ENCODE assay signal across 9 cellular contexts in genomic region chr15:89654311-89654761, GRCh38. TPM values are rescaled to one million over a fixed set of nuclear protein-coding genes. Genes with fewer than 3 reads are reported as not detected.
DNase-seq lines count a peak whose midpoint lies in the region; ATAC-seq and TF ChIP-seq lines count a peak whose summit lies in the region.
"Had no signal": no experiment of that assay in that cellular context is flagged by ENCODE, and none has a peak within 500 bp of the region (broad histone marks: within the 10 kb centered on the region; RNA-seq: fewer than 3 reads in every experiment).

No MANE protein-coding gene starts in this region.

- H3K9ac ChIP-seq in liver (ENCODE audit: low read depth in 1 of 2, low read length in 2 of 2) = no peak overlapping the region

- peaks cover 0 to 10% (median 7%) of the 10 kb centered on the region in 4 donors for H3K4me1 ChIP-seq in liver (ENCODE audit: control insufficient read depth in 4 of 4, insufficient read depth in 4 of 4, low read length in 3 of 4)

- H3K9me3 ChIP-seq in liver (ENCODE audit: control insufficient read depth in 4 of 4, low read length in 3 of 4) = no peaks in the 10 kb centered on the region

- H3K4me3 ChIP-seq in astrocyte of the cerebellum (ENCODE audit: low read depth, low read length) (peak overlapping the region; percentile 76), liver (ENCODE audit: low read depth in 1 of 3, low read length in 3 of 3) (peak overlapping the region in 2 of 3 donors; percentile 46 to 48)

- no peaks in the 10 kb centered on the region for H3K36me3 ChIP-seq in liver (ENCODE audit: control insufficient read depth in 4 of 4, insufficient read depth in 3 of 4, low read depth in 1 of 4, low read length in 3 of 4)

- no peaks in the 10 kb centered on the region for H3K9me3 Mint-ChIP-seq in activated T-cell treated with anti-CD3 and anti-CD28 coated beads, Interleukin-2, amount 50 U/mL, for 4 hours
- no peaks in the 10 kb centered on the region for H3K9me3 Mint-ChIP-seq in type B pancreatic cell

- no peak overlapping the region for H3K27ac ChIP-seq in liver (ENCODE audit: low read depth in 1 of 2, low read length in 2 of 2)

- 69% methylated on average over 13 of the region's 13 CpGs for WGBS in liver

- peaks cover 11% of the 10 kb centered on the region for H3K4me1 Mint-ChIP-seq in activated T-cell treated with anti-CD3 and anti-CD28 coated beads, Interleukin-2, amount 50 U/mL, for 4 hours (ENCODE audit: low read depth)
- H3K4me1 Mint-ChIP-seq in type B pancreatic cell (ENCODE audit: unreplicated experiment) = peaks cover 13% of the 10 kb centered on the region

- DNase-seq in activated T-cell treated with anti-CD3 and anti-CD28 coated beads, Interleukin-2, amount 50 U/mL, for 4 hours = no peak
- no peak for DNase-seq in activated T-cell treated with anti-CD3 and anti-CD28 coated beads for 4 hours
- DNase-seq in astrocyte of the cerebellum (ENCODE audit: low read depth) = no peak
- no peak for DNase-seq in type B pancreatic cell (ENCODE audit: extremely low spot score, unreplicated experiment)
- DNase-seq in activated gamma-delta T cell treated with Interleukin-2 at 50 U/mL for 16 hours = no peak
- DNase-seq in NCI-H2171 treated with DMSO at 0.1 percent for 48 hours (lab: John Stamatoyannopoulos, UW) = no peak
- no peak for DNase-seq in activated CD4-positive, CD25-positive, alpha-beta regulatory T cell (lab: John Stamatoyannopoulos, UW)
- DNase-seq: NCI-H2107 had no signal

- in situ Hi-C loops in astrocyte of the cerebellum (cut with HindIII; ENCODE audit: low sequenced_read_pairs) = no loop called here

- H3K27me3 Mint-ChIP-seq in activated T-cell treated with anti-CD3 and anti-CD28 coated beads, Interleukin-2, amount 50 U/mL, for 4 hours (ENCODE audit: low read depth) = peaks cover 46% of the 10 kb centered on the region
- H3K27me3 Mint-ChIP-seq in type B pancreatic cell = peaks cover 11% of the 10 kb centered on the region

- H3K27ac Mint-ChIP-seq in type B pancreatic cell = peak overlapping the region; percentile 62

- no peaks in the 10 kb centered on the region for H3K27me3 ChIP-seq in liver (ENCODE audit: control insufficient read depth in 4 of 4, insufficient read depth in 4 of 4, low read length in 3 of 4)

- no peak for TF ChIP-seq CTCF in astrocyte of the cerebellum (IDR thresholded peaks at IDR 0.05; ENCODE audit: low read depth, low read length, missing control alignments)
- TF ChIP-seq CTCF in liver (IDR thresholded peaks at IDR 0.05; ENCODE audit: low read depth, low read length, missing input control) = no peak
- TF ChIP-seq CTCF in type B pancreatic cell (conservative IDR thresholded peaks at IDR 0.05) = no peak

- ATAC-seq in activated T-cell treated with anti-CD3 and anti-CD28 coated beads, Interleukin-2, amount 50 U/mL, for 4 hours = no peak

- TF ChIP-seq RAD21 in liver (IDR thresholded peaks at IDR 0.05) = no peak

- no peaks in the 10 kb centered on the region for H3K36me3 Mint-ChIP-seq in activated T-cell treated with anti-CD3 and anti-CD28 coated beads, Interleukin-2, amount 50 U/mL, for 4 hours (ENCODE audit: insufficient read depth)
- H3K36me3 Mint-ChIP-seq in type B pancreatic cell = peaks cover 3% of the 10 kb centered on the region

- H3K4me3 Mint-ChIP-seq in activated T-cell treated with anti-CD3 and anti-CD28 coated beads, Interleukin-2, amount 50 U/mL, for 4 hours = peak overlapping the region; percentile 57
- peak overlapping the region; percentile 86 for H3K4me3 Mint-ChIP-seq in type B pancreatic cell

TF ChIP-seq in liver, 16 proteins besides CTCF, POLR2A, EP300 and RAD21:
- TF ChIP-seq ATF3 (IDR thresholded peaks at IDR 0.05) (no peak), GABPA (IDR thresholded peaks at IDR 0.05 in 1 of 2, conservative IDR thresholded peaks at IDR 0.05 in 1 of 2) (no peak), RXRA (IDR thresholded peaks at IDR 0.05) (no peak), HNF4A (conservative IDR thresholded peaks at IDR 0.05) (no peak), TAF1 (conservative IDR thresholded peaks at IDR 0.05) (no peak), FOXA1 (IDR thresholded peaks at IDR 0.05) (no peak), EGR1 (IDR thresholded peaks at IDR 0.05; ENCODE audit: low read depth in 2 of 2) (no peak), SP1 (IDR thresholded peaks at IDR 0.05) (no peak), FOXA2 (IDR thresholded peaks at IDR 0.05) (no peak), HNF4G (IDR thresholded peaks at IDR 0.05) (no peak), NR2F2 (IDR thresholded peaks at IDR 0.05) (no peak), MAX (IDR thresholded peaks at IDR 0.05) (no peak), JUND (IDR thresholded peaks at IDR 0.05) (no peak), ZBTB33 (IDR thresholded peaks at IDR 0.05) (no peak), YY1 (IDR thresholded peaks at IDR 0.05) (no peak), REST (IDR thresholded peaks at IDR 0.05) (no peak)

RNA-seq across cellular contexts. Expression of gene KIF7, which starts 0.9 kb away (rescaled TPM):
- total RNA-seq in activated T-cell treated with anti-CD3 and anti-CD28 coated beads, Interleukin-2, amount 50 U/mL, for 4 hours = 1 to 10 TPM; 2.2 to 3.2 (median 2.6) TPM
- total RNA-seq in liver (1 to 10 TPM; 1.0 to 1.3 TPM), type B pancreatic cell (ENCODE audit: low replicate concordance) (5.5 and 15.5 TPM in 2 replicates)
- under 1 TPM; 0.04 to 0.44 TPM for polyA plus RNA-seq in liver

RNA-seq across cellular contexts. Expression of gene PLIN1, which starts 24.8 kb away (rescaled TPM):
- under 1 TPM in 2 of 3 donors, not detected in 1; 0.13 to 0.45 TPM for total RNA-seq in activated T-cell treated with anti-CD3 and anti-CD28 coated beads, Interleukin-2, amount 50 U/mL, for 4 hours
- total RNA-seq in liver (10 to 100 TPM; 10.8 to 46.0 TPM), type B pancreatic cell (ENCODE audit: low replicate concordance) (0.55 and 0.58 TPM in 2 replicates)
- 10 to 100 TPM; 10.2 to 15.8 TPM for polyA plus RNA-seq in liver

RNA-seq across cellular contexts. Expression of gene PEX11A, which starts 36.2 kb away (rescaled TPM):
- total RNA-seq in activated T-cell treated with anti-CD3 and anti-CD28 coated beads, Interleukin-2, amount 50 U/mL, for 4 hours = 1 to 10 TPM; 1.0 to 1.8 (median 1.4) TPM
- total RNA-seq in liver (10 to 100 TPM in 1 of 2 donors, 1 to 10 TPM in 1; 6.6 to 47.9 TPM), type B pancreatic cell (ENCODE audit: low replicate concordance) (8.5 and 8.8 TPM in 2 replicates)
- polyA plus RNA-seq in liver = 10 to 100 TPM; 17.3 to 31.3 TPM

RNA-seq across cellular contexts. Expression of gene WDR93, which starts 36.3 kb away (rescaled TPM):
- not detected for total RNA-seq in activated T-cell treated with anti-CD3 and anti-CD28 coated beads, Interleukin-2, amount 50 U/mL, for 4 hours
- total RNA-seq in liver (under 1 TPM in 1 of 2 donors, not detected in 1; 0.08 TPM), type B pancreatic cell (ENCODE audit: low replicate concordance) (0.29 and 1.5 TPM in 2 replicates)
- polyA plus RNA-seq in liver = under 1 TPM in 1 of 2 donors, not detected in 1; 0.08 TPM
